15 cellular contexts compared by ENCODE assay signal in the genomic region with DNA sequence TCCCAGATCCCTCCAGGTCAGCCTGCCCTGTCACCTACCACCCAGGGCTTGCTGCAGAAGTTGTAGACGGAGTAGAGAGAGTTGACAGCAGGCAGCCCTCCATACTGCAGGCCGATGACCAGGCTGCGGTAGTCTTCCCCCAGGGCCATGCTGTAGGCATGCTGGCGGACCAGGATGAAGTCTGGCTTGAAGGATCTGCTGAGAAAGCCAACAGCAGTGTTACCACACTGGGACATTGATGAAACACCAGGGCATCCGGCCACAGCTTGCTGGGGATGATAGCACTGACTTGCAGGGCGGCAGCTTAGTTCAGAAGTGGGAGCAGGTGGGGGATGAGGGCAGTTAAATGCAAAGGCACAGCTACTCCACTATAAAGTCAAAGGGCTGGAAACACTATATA.
DNase-seq lines count a peak whose midpoint lies in the region; ATAC-seq and TF ChIP-seq lines count a peak whose summit lies in the region.
"Had no signal": no experiment of that assay in that cellular context is flagged by ENCODE, and none has a peak within 500 bp of the region (broad histone marks: within the 10 kb centered on the region; RNA-seq: fewer than 3 reads in every experiment).

No MANE protein-coding gene starts in this region.

- no peaks in the 10 kb centered on the region for H3K36me3 ChIP-seq in BLaER1
- H3K36me3 ChIP-seq in DND-41 (ENCODE audit: insufficient read depth, low read length): no peaks in the 10 kb centered on the region
- H3K36me3 ChIP-seq in neural progenitor cell: no peaks in the 10 kb centered on the region
- H3K36me3 ChIP-seq: HAP-1 had no signal

- H3K9me3 ChIP-seq in BLaER1 (no peaks in the 10 kb centered on the region), DND-41 (ENCODE audit: insufficient read depth, low read length, severe bottlenecking) (no peaks in the 10 kb centered on the region), neural progenitor cell (ENCODE audit: low read depth) (no peaks in the 10 kb centered on the region)
- H3K9me3 ChIP-seq: Caco-2, HAP-1 had no signal

- ATAC-seq in DND-41 (ENCODE audit: insufficient read depth, low read depth) (no peak), GM21576 (IDR thresholded peaks at IDR 0.05; ENCODE audit: unreplicated experiment) (no peak)
- ATAC-seq: K562 had no signal

- no peak overlapping the region for H3K4me3 Mint-ChIP-seq in neural progenitor cell
- H3K4me3 Mint-ChIP-seq: B cell; CD4-positive, alpha-beta T cell had no signal

- H3K4me1 ChIP-seq in BLaER1 (peaks cover 56% of the 10 kb centered on the region), DND-41 (ENCODE audit: insufficient read depth, low read length) (no peaks in the 10 kb centered on the region), neural progenitor cell (no peaks in the 10 kb centered on the region)
- H3K4me1 ChIP-seq: HAP-1 had no signal

- no peaks in the 10 kb centered on the region for H3K4me1 Mint-ChIP-seq in neural progenitor cell
- H3K4me1 Mint-ChIP-seq: B cell had no signal

- no peaks in the 10 kb centered on the region for H3K9me3 Mint-ChIP-seq in neural progenitor cell
- H3K9me3 Mint-ChIP-seq: CD4-positive, alpha-beta T cell had no signal

- peaks cover 8% of the 10 kb centered on the region for H3K27me3 Mint-ChIP-seq in neural progenitor cell (ENCODE audit: insufficient read depth, low read depth)

- no peak overlapping the region for H3K9ac ChIP-seq in BLaER1
- no peak overlapping the region for H3K9ac ChIP-seq in DND-41 (ENCODE audit: low read depth, low read length)
- H3K9ac ChIP-seq in neural progenitor cell: no peak overlapping the region

- H3K4me3 ChIP-seq in BLaER1 (no peak overlapping the region), DND-41 (ENCODE audit: low read depth in 1 of 2, low read length in 2 of 2) (no peak overlapping the region), neural progenitor cell (no peak overlapping the region)
- H3K4me3 ChIP-seq: HAP-1, K562 had no signal

- no peaks in the 10 kb centered on the region for H3K79me2 ChIP-seq in DND-41 (ENCODE audit: insufficient read depth, low read length)
- no peaks in the 10 kb centered on the region for H3K79me2 ChIP-seq in neural progenitor cell (ENCODE audit: low read depth)

- H2AFZ ChIP-seq in DND-41 (ENCODE audit: low read depth, low read length) (no peak overlapping the region), neural progenitor cell (replicated peaks) (no peak overlapping the region)

- H3K27me3 ChIP-seq in BLaER1 (no peaks in the 10 kb centered on the region), DND-41 (ENCODE audit: insufficient read depth, low read length, poor library complexity) (no peaks in the 10 kb centered on the region), neural progenitor cell (no peaks in the 10 kb centered on the region)

- TF ChIP-seq CTCF in DND-41 (IDR thresholded peaks at IDR 0.05; ENCODE audit: borderline replicate concordance, extremely low read depth, low read length, poor library complexity, severe bottlenecking) (no peak), neural progenitor cell (IDR thresholded peaks at IDR 0.05) (no peak), GM10266 (IDR thresholded peaks at IDR 0.05; ENCODE audit: control insufficient read depth, insufficient read depth, low read depth, missing control alignments) (no peak)

- H3F3A ChIP-seq in neural progenitor cell (ENCODE audit: low read depth): no peaks in the 10 kb centered on the region

- H3K27ac ChIP-seq in BLaER1: peak overlapping the region; percentile 44; the same call in 1 of the 2 replicates
- H3K27ac ChIP-seq in DND-41 (ENCODE audit: low read length): no peak overlapping the region
- H3K27ac ChIP-seq in neural progenitor cell: no peak overlapping the region
- H3K27ac ChIP-seq: C4-2B, HL-60 had no signal

- H3K4me2 ChIP-seq in BLaER1 (peak overlapping the region; percentile 71), DND-41 (ENCODE audit: insufficient read depth, low read length) (no peak overlapping the region), neural progenitor cell (no peak overlapping the region)

- no peaks in the 10 kb centered on the region for H4K20me1 ChIP-seq in BLaER1
- H4K20me1 ChIP-seq in DND-41 (ENCODE audit: insufficient read depth, low read length): no peaks in the 10 kb centered on the region
- H4K20me1 ChIP-seq in neural progenitor cell (ENCODE audit: low read depth): no peaks in the 10 kb centered on the region

- DNase-seq in DND-41: peak; percentile 6
- DNase-seq in MV-4-11 (lab: John Stamatoyannopoulos, UW): peak; percentile 14
- DNase-seq in neural progenitor cell (ENCODE audit: low spot score): no peak
- no peak for DNase-seq in stimulated activated CD4-positive, alpha-beta T cell treated with anti-CD3 and anti-CD28 coated beads, Interleukin-4, amount 100 ng/mL, for 1 hour
- DNase-seq in GM10266 (ENCODE audit: extremely low spot score): no peak
- DNase-seq: Caco-2; CD4-positive, alpha-beta T cell; GDM1 had no signal

- peak overlapping the region; percentile 38 for H3K27ac Mint-ChIP-seq in neural progenitor cell
- H3K27ac Mint-ChIP-seq: B cell; CD4-positive, alpha-beta T cell had no signal

- H3K36me3 Mint-ChIP-seq in neural progenitor cell: no peaks in the 10 kb centered on the region

Comparison
In these comparisons a context has a peak if more than half of its experiments do, and no peak if none do; other contexts are left out.
1. DNase-seq: peak in DND-41 (single experiment) and MV-4-11 (single experiment); none in neural progenitor cell (single experiment), stimulated activated CD4-positive, alpha-beta T cell treated with anti-CD3 and anti-CD28 coated beads, Interleukin-4, amount 100 ng/mL, for 1 hour (single experiment) and GM10266 (single experiment).